1 cellular context compared by ENCODE assay signal in genomic region chr3:47291158-47291753, GRCh38.
A peak's percentile ranks its signal among the peaks of the same experiment; 100 is the strongest.
TF ChIP-seq lines count a peak whose summit lies in the region.

No MANE protein-coding gene starts in this region.

TF ChIP-seq in GM12878, 131 proteins besides CTCF, POLR2A, EP300 and RAD21:
- TF ChIP-seq JUNB (IDR thresholded peaks at IDR 0.05) (no peak), ZNF217 (IDR thresholded peaks at IDR 0.05) (0 out of 2 replicates have a peak, but pooled peaks have one; percentile 12), SMARCA5 (IDR thresholded peaks at IDR 0.05) (0 out of 2 replicates have a peak, but pooled peaks have one; percentile 9)
